Comparison of ENCODE assay signal across 8 cellular contexts in genomic region chr1:37477946-37478345, GRCh38. TPM values are rescaled to one million over a fixed set of nuclear protein-coding genes. Genes with fewer than 3 reads are reported as not detected.
DNase-seq lines count a peak whose midpoint lies in the region; ATAC-seq and TF ChIP-seq lines count a peak whose summit lies in the region.

No MANE protein-coding gene starts in this region.

- no peaks in the 10 kb centered on the region for H3K36me3 ChIP-seq in smooth muscle cell (ENCODE audit: low read depth)

- H3K9me3 Mint-ChIP-seq in activated CD8-positive, alpha-beta T cell treated with anti-CD3 and anti-CD28 coated beads for 36 hours, result no peaks in the 10 kb centered on the region

- DNase-seq in HFF-Myc (ENCODE audit: extremely low read depth, low read depth) (no peak), fibroblast of villous mesenchyme (ENCODE audit: low read depth) (no peak), smooth muscle cell (lab: John Stamatoyannopoulos, UW; ENCODE audit: unreplicated experiment) (no peak), NCI-H128 (lab: John Stamatoyannopoulos, UW; ENCODE audit: unreplicated experiment) (no peak), NCI-H1092 treated with DMSO at 0.1 percent for 48 hours (lab: John Stamatoyannopoulos, UW) (no peak), AG08395 (ENCODE audit: low spot score) (no peak)
- DNase-seq in activated CD8-positive, alpha-beta T cell treated with anti-CD3 and anti-CD28 coated beads for 36 hours, result peak; percentile 39

- peaks cover 19% of the 10 kb centered on the region for H3K4me1 ChIP-seq in smooth muscle cell (ENCODE audit: low read depth)

- H3K4me1 Mint-ChIP-seq in activated CD8-positive, alpha-beta T cell treated with anti-CD3 and anti-CD28 coated beads for 36 hours (ENCODE audit: low read depth), result peaks cover 33% of the 10 kb centered on the region

- no peak for ATAC-seq in activated CD8-positive, alpha-beta T cell treated with anti-CD3 and anti-CD28 coated beads for 36 hours
- ATAC-seq in HG03469 (IDR thresholded peaks at IDR 0.05; ENCODE audit: unreplicated experiment), result no peak

- H3K27me3 ChIP-seq in smooth muscle cell (ENCODE audit: low read depth), result no peaks in the 10 kb centered on the region

- no peak overlapping the region for H2AFZ ChIP-seq in smooth muscle cell (ENCODE audit: low read depth)

- peak overlapping the region; percentile 90 for H3K9ac ChIP-seq in smooth muscle cell (ENCODE audit: low read depth)

- CTCF ChIA-PET in activated CD8-positive, alpha-beta T cell treated with anti-CD3 and anti-CD28 coated beads for 36 hours (lab: Charles Lee), result interaction anchor here (0.9 to 8.9 kb wide), 8 partner anchors 10 to 204 kb away, joined by 3 to 89 read pairs (median 3); partner anchors contain the start of genes MEAF6 and SNIP1

- no peaks in the 10 kb centered on the region for H3K9me3 ChIP-seq in smooth muscle cell (replicated peaks; ENCODE audit: low read depth)

- intact Hi-C loops in activated CD8-positive, alpha-beta T cell treated with anti-CD3 and anti-CD28 coated beads for 36 hours (cut with micrococcal nuclease), result no loop called here

- TF ChIP-seq CTCF in HFF-Myc (IDR thresholded peaks at IDR 0.05; ENCODE audit: low read depth, low read length, missing control alignments) (no peak), fibroblast of villous mesenchyme (IDR thresholded peaks at IDR 0.05; ENCODE audit: insufficient read depth, low read depth, low read length) (no peak), smooth muscle cell (IDR thresholded peaks at IDR 0.05; ENCODE audit: borderline replicate concordance, insufficient read depth, poor library complexity, severe bottlenecking) (no peak)
- TF ChIP-seq CTCF in activated CD8-positive, alpha-beta T cell treated with anti-CD3 and anti-CD28 coated beads for 36 hours (IDR thresholded peaks at IDR 0.05), result no peak

- peak overlapping the region; percentile 80 for H3K4me3 ChIP-seq in HFF-Myc (replicated peaks; ENCODE audit: low read depth, low read length)
- H3K4me3 ChIP-seq in fibroblast of villous mesenchyme (ENCODE audit: low read depth, low read length), result peak overlapping the region; percentile 81
- H3K4me3 ChIP-seq in smooth muscle cell, result peak overlapping the region; percentile 69

- H3F3A ChIP-seq in smooth muscle cell (ENCODE audit: low read depth), result peaks cover 8% of the 10 kb centered on the region

- H3K4me2 ChIP-seq in smooth muscle cell, result peak overlapping the region; percentile 90

- 83% methylated on average over 5 of the region's 5 CpGs for WGBS in smooth muscle cell (ENCODE audit: low lambda C conversion rate)

- no peaks in the 10 kb centered on the region for H3K27me3 Mint-ChIP-seq in activated CD8-positive, alpha-beta T cell treated with anti-CD3 and anti-CD28 coated beads for 36 hours

- peaks cover 77% of the 10 kb centered on the region for H3K36me3 Mint-ChIP-seq in activated CD8-positive, alpha-beta T cell treated with anti-CD3 and anti-CD28 coated beads for 36 hours (ENCODE audit: low read depth)

- POLR2A ChIA-PET in activated CD8-positive, alpha-beta T cell treated with anti-CD3 and anti-CD28 coated beads for 36 hours (lab: Charles Lee), result interaction anchor here (0.9 to 9.3 kb wide), 13 partner anchors 9 to 1015 kb away, joined by 3 to 52 read pairs (median 5); partner anchors contain the start of gene MEAF6

- H3K27ac Mint-ChIP-seq in activated CD8-positive, alpha-beta T cell treated with anti-CD3 and anti-CD28 coated beads for 36 hours, result peak overlapping the region; percentile 99

- peak overlapping the region; percentile 90 for H3K4me3 Mint-ChIP-seq in activated CD8-positive, alpha-beta T cell treated with anti-CD3 and anti-CD28 coated beads for 36 hours

- H3K27ac ChIP-seq in smooth muscle cell (ENCODE audit: low read depth), result peak overlapping the region; percentile 96

- H3K79me2 ChIP-seq in smooth muscle cell (ENCODE audit: low read depth), result peaks cover 55% of the 10 kb centered on the region

- peaks cover 74% of the 10 kb centered on the region for H4K20me1 ChIP-seq in smooth muscle cell (ENCODE audit: low read depth)

RNA-seq across cellular contexts. Expression of gene ZC3H12A, which starts 3.6 kb away (rescaled TPM):
- total RNA-seq in activated CD8-positive, alpha-beta T cell treated with anti-CD3 and anti-CD28 coated beads for 36 hours, result 10 to 100 TPM; 20.4 to 20.5 TPM
- total RNA-seq in fibroblast of villous mesenchyme (21.6 and 38.9 TPM in 2 replicates), smooth muscle cell (13.2 and 21.3 TPM in 2 replicates)
- 29.6 and 35.8 TPM in 2 replicates for polyA plus RNA-seq in smooth muscle cell

RNA-seq across cellular contexts. Expression of gene MEAF6, which starts 36.6 kb away (rescaled TPM):
- 10 to 100 TPM; 74.0 to 76.3 TPM for total RNA-seq in activated CD8-positive, alpha-beta T cell treated with anti-CD3 and anti-CD28 coated beads for 36 hours
- total RNA-seq in fibroblast of villous mesenchyme, result 54.8 and 60.9 TPM in 2 replicates
- 65.1 and 87.6 TPM in 2 replicates for total RNA-seq in smooth muscle cell
- 58.8 and 60.7 TPM in 2 replicates for polyA plus RNA-seq in smooth muscle cell
